Comparison of ENCODE assay signal across 13 cellular contexts in the genomic region with DNA sequence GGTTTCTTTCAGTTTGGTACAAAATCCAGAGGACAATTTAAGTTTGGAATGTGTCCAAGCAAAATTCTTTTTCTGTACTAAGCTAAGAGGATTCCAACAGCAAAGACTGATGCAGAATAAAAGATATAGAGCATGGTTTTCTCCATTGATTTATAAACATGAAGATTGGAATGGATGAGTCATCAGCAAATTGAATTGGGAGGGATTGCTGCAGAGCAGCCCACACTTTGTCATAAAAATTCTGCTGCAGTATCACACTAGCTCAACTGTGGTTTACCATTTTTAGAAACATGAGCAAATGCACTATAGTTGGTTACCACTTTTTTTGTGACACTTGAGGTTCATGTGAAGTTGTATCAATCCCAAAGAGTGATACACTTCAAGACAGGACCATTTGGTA. TPM values are rescaled to one million over a fixed set of nuclear protein-coding genes. Genes with fewer than 3 reads are reported as not detected.
DNase-seq lines count a peak whose midpoint lies in the region; ATAC-seq and TF ChIP-seq lines count a peak whose summit lies in the region.
"Had no signal": no experiment of that assay in that cellular context is flagged by ENCODE, and none has a peak within 500 bp of the region (broad histone marks: within the 10 kb centered on the region; RNA-seq: fewer than 3 reads in every experiment).

No MANE protein-coding gene starts in this region.

- CTCF ChIA-PET in MCF 10A (lab: Yijun Ruan, JAX): interaction anchor here (0.9 to 1.8 kb wide), 2 partner anchors 9 to 45 kb away, joined by 3 to 13 read pairs; no protein-coding TSS in a partner anchor

- H3K36me3 Mint-ChIP-seq in MCF 10A (ENCODE audit: insufficient read depth, unreplicated experiment): peaks cover 6% of the 10 kb centered on the region

- H3K27ac Mint-ChIP-seq in MCF 10A (ENCODE audit: low read depth, unreplicated experiment): no peak overlapping the region
- H3K27ac Mint-ChIP-seq: endodermal cell had no signal

- peaks cover 3 to 9% of the 10 kb centered on the region in 2 donors for H3K4me1 ChIP-seq in breast epithelium
- H3K4me1 ChIP-seq in thyroid gland: peaks cover 10 to 48% of the 10 kb centered on the region in 2 donors

- H3K27me3 Mint-ChIP-seq in MCF 10A (ENCODE audit: insufficient read depth, unreplicated experiment): no peaks in the 10 kb centered on the region

- TF ChIP-seq CTCF in breast epithelium (IDR thresholded peaks at IDR 0.05) (no peak), MCF 10A (IDR thresholded peaks at IDR 0.05; ENCODE audit: unreplicated experiment) (no peak), fibroblast of the aortic adventitia (IDR thresholded peaks at IDR 0.05; ENCODE audit: insufficient read depth, low read length) (no peak), thyroid gland (IDR thresholded peaks at IDR 0.05) (no peak)

- DNase-seq in breast epithelium (ENCODE audit: low spot score in 2 of 2) (no peak), MCF 10A (ENCODE audit: unreplicated experiment) (no peak), fibroblast of the aortic adventitia (ENCODE audit: low read depth) (peak; percentile 90), thyroid gland (no peak), NCI-H1930 (lab: John Stamatoyannopoulos, UW) (no peak), left colon (no peak)
- DNase-seq: activated CD4-positive, CD25-positive, alpha-beta regulatory T cell treated with anti-CD3 and anti-CD28 coated beads, Interleukin-2, amount 50 U/mL, for 72 hours; activated gamma-delta T cell; endodermal cell; NCI-H2107; SHP77 had no signal

- ATAC-seq in SK-N-SH treated with all-trans-retinoic acid at 6 μM for 48 hours (peak; percentile 88), HG02870 (IDR thresholded peaks at IDR 0.05; ENCODE audit: unreplicated experiment) (no peak), left colon (no peak)

- no peak overlapping the region for H3K4me3 Mint-ChIP-seq in MCF 10A (ENCODE audit: unreplicated experiment)
- H3K4me3 Mint-ChIP-seq: endodermal cell had no signal

- BruUV-seq in MCF 10A (replicated peaks; lab: Mats Ljungman, UMichigan): no TSS peak

- intact Hi-C loops in breast epithelium (cut with DNase I; ENCODE audit: low total_unique reads): no loop called here
- intact Hi-C loops in MCF 10A (cut with micrococcal nuclease): loop anchor here (10.0 kb wide), 1 partner anchor 115 kb away; no protein-coding TSS in a partner anchor
- intact Hi-C loops in thyroid gland (cut with DNase I): no loop called here
- intact Hi-C loops in left colon (cut with DNase I, micrococcal nuclease): no loop called here

- H3K27me3 ChIP-seq in breast epithelium: no peaks in the 10 kb centered on the region
- H3K27me3 ChIP-seq in thyroid gland: no peaks in the 10 kb centered on the region

- H3K9me3 Mint-ChIP-seq in MCF 10A (ENCODE audit: unreplicated experiment): no peaks in the 10 kb centered on the region

- POLR2A ChIA-PET in MCF 10A (lab: Yijun Ruan, JAX): interaction anchor here (0.8 to 4.5 kb wide), 3 partner anchors 12 to 31 kb away, joined by 3 to 20 read pairs (median 4); a partner anchor contains a TSS

- no peak overlapping the region for H3K4me3 ChIP-seq in breast epithelium
- no peak overlapping the region for H3K4me3 ChIP-seq in fibroblast of the aortic adventitia (ENCODE audit: low read depth, low read length)
- no peak overlapping the region for H3K4me3 ChIP-seq in thyroid gland (replicated peaks in 1 of 3)

- H3K27ac ChIP-seq in breast epithelium: peak overlapping the region; percentile 35 to 36
- H3K27ac ChIP-seq in thyroid gland: peak overlapping the region in 2 of 3 donors; percentile 29 to 36

- H3K36me3 ChIP-seq in breast epithelium (no peaks in the 10 kb centered on the region), thyroid gland (no peaks in the 10 kb centered on the region)

- H3K4me1 Mint-ChIP-seq in MCF 10A (ENCODE audit: insufficient read depth, unreplicated experiment): peaks cover 22% of the 10 kb centered on the region

- TF ChIP-seq POLR2A in breast epithelium (IDR thresholded peaks at IDR 0.05) (no peak), thyroid gland (IDR thresholded peaks at IDR 0.05) (no peak)

- H3K9me3 ChIP-seq in breast epithelium: no peaks in the 10 kb centered on the region
- no peaks in the 10 kb centered on the region for H3K9me3 ChIP-seq in thyroid gland

TF ChIP-seq in SK-N-SH treated with all-trans-retinoic acid at 6 μM for 48 hours, 23 proteins besides CTCF, POLR2A, EP300 and RAD21:
- TF ChIP-seq, protein P1, sequence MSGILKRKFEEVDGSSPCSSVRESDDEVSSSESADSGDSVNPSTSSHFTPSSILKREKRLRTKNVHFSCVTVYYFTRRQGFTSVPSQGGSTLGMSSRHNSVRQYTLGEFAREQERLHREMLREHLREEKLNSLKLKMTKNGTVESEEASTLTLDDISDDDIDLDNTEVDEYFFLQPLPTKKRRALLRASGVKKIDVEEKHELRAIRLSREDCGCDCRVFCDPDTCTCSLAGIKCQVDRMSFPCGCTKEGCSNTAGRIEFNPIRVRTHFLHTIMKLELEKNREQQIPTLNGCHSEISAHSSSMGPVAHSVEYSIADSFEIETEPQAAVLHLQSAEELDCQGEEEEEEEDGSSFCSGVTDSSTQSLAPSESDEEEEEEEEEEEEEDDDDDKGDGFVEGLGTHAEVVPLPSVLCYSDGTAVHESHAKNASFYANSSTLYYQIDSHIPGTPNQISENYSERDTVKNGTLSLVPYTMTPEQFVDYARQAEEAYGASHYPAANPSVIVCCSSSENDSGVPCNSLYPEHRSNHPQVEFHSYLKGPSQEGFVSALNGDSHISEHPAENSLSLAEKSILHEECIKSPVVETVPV (CRISPR knock-in tag; IDR thresholded peaks at IDR 0.05): no peak; the same call in 1 of the 2 replicates
- TF ChIP-seq CSDC2 (CRISPR knock-in tag; IDR thresholded peaks at IDR 0.05) (0 out of 2 replicates have a peak, but pooled peaks have one; percentile 55), SNAI2 (CRISPR knock-in tag; IDR thresholded peaks at IDR 0.05) (0 out of 2 replicates have a peak, but pooled peaks have one; percentile 42), ISL1 (CRISPR knock-in tag; IDR thresholded peaks at IDR 0.05) (peak; percentile 96), ZFP3 (CRISPR knock-in tag; IDR thresholded peaks at IDR 0.05) (0 out of 2 replicates have a peak, but pooled peaks have one; percentile 15), TOX (CRISPR knock-in tag; IDR thresholded peaks at IDR 0.05; ENCODE audit: borderline replicate concordance) (no peak), ZC3H10 (CRISPR knock-in tag; IDR thresholded peaks at IDR 0.05) (peak; percentile 69; the same call in 1 of the 2 replicates)
- TF ChIP-seq, protein P2, sequence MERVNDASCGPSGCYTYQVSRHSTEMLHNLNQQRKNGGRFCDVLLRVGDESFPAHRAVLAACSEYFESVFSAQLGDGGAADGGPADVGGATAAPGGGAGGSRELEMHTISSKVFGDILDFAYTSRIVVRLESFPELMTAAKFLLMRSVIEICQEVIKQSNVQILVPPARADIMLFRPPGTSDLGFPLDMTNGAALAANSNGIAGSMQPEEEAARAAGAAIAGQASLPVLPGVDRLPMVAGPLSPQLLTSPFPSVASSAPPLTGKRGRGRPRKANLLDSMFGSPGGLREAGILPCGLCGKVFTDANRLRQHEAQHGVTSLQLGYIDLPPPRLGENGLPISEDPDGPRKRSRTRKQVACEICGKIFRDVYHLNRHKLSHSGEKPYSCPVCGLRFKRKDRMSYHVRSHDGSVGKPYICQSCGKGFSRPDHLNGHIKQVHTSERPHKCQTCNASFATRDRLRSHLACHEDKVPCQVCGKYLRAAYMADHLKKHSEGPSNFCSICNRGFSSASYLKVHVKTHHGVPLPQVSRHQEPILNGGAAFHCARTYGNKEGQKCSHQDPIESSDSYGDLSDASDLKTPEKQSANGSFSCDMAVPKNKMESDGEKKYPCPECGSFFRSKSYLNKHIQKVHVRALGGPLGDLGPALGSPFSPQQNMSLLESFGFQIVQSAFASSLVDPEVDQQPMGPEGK (CRISPR knock-in tag; IDR thresholded peaks at IDR 0.05; ENCODE audit: borderline replicate concordance): 0 out of 2 replicates have a peak, but pooled peaks have one; percentile 33
- TF ChIP-seq, protein P3, sequence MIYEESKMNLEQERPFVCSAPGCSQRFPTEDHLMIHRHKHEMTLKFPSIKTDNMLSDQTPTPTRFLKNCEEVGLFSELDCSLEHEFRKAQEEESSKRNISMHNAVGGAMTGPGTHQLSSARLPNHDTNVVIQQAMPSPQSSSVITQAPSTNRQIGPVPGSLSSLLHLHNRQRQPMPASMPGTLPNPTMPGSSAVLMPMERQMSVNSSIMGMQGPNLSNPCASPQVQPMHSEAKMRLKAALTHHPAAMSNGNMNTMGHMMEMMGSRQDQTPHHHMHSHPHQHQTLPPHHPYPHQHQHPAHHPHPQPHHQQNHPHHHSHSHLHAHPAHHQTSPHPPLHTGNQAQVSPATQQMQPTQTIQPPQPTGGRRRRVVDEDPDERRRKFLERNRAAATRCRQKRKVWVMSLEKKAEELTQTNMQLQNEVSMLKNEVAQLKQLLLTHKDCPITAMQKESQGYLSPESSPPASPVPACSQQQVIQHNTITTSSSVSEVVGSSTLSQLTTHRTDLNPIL (CRISPR knock-in tag; IDR thresholded peaks at IDR 0.05; ENCODE audit: low read depth): peak; percentile 62; the same call in 1 of the 2 replicates

RNA-seq across cellular contexts. Expression of a gene that starts 16.1 kb away (rescaled TPM):
- total RNA-seq in breast epithelium (10 to 100 TPM; 18.6 to 72.5 (median 40.0) TPM), MCF 10A (2022) (67.3 and 77.5 TPM in 2 replicates), fibroblast of the aortic adventitia (ENCODE audit: low replicate concordance) (55.9 and 68.1 TPM in 2 replicates), thyroid gland (100 to 1,000 TPM in 2 of 4 donors, 10 to 100 TPM in 2; 70.8 to 123 (median 92.9) TPM), left colon (1 to 10 TPM; 1.5 to 3.9 TPM)

RNA-seq across cellular contexts. Expression of a gene that starts 22.2 kb away (rescaled TPM):
- 1 to 10 TPM; 1.8 to 5.9 (median 5.1) TPM for total RNA-seq in breast epithelium
- total RNA-seq in MCF 10A (2022): 4.0 and 5.7 TPM in 2 replicates
- 2.3 and 7.9 TPM in 2 replicates for total RNA-seq in fibroblast of the aortic adventitia (ENCODE audit: low replicate concordance)
- total RNA-seq in thyroid gland: 1 to 10 TPM; 3.9 to 5.4 (median 4.9) TPM
- 1 to 10 TPM; 1.4 TPM for total RNA-seq in left colon

RNA-seq across cellular contexts. Expression of a gene that starts 22.6 kb away (rescaled TPM):
- total RNA-seq in breast epithelium (10 to 100 TPM in 1 of 3 donors, 1 to 10 TPM in 2; 6.7 to 13.3 (median 9.5) TPM), MCF 10A (2022) (6.9 and 8.4 TPM in 2 replicates), fibroblast of the aortic adventitia (ENCODE audit: low replicate concordance) (12.0 and 25.2 TPM in 2 replicates), thyroid gland (10 to 100 TPM in 3 of 4 donors, 1 to 10 TPM in 1; 8.3 to 16.1 (median 11.9) TPM), left colon (1 to 10 TPM; 2.8 to 3.0 TPM)
